In genomic region chr1:168751195-168751650, GRCh38 we compare ENCODE assay signal across 21 cellular contexts. TPM values are rescaled to one million over a fixed set of nuclear protein-coding genes. Genes with fewer than 3 reads are reported as not detected.
A peak's percentile ranks its signal among the peaks of the same experiment; 100 is the strongest.
DNase-seq lines count a peak whose midpoint lies in the region; ATAC-seq, FAIRE-seq and TF ChIP-seq lines count a peak whose summit lies in the region.
"Had no signal": no experiment of that assay in that cellular context is flagged by ENCODE, and none has a peak within 500 bp of the region (broad histone marks: within the 10 kb centered on the region; RNA-seq: fewer than 3 reads in every experiment).

No MANE protein-coding gene starts in this region.

- H2AFZ ChIP-seq in SK-N-SH (ENCODE audit: low read depth), result no peak overlapping the region
- H2AFZ ChIP-seq in mesenchymal stem cell (ENCODE audit: low read depth, low read length), result no peak overlapping the region

- H4K20me1 ChIP-seq in SK-N-SH (ENCODE audit: insufficient read depth), result no peaks in the 10 kb centered on the region

- H2BK5ac ChIP-seq in mesenchymal stem cell (ENCODE audit: low read depth, low read length, poor library complexity, severe bottlenecking), result no peak overlapping the region

- no peak for TF ChIP-seq RAD21 in SK-N-SH (IDR thresholded peaks at IDR 0.05; ENCODE audit: low read length)

- no peaks in the 10 kb centered on the region for H3K79me1 ChIP-seq in mesenchymal stem cell (replicated peaks; ENCODE audit: low read length, poor library complexity, severe bottlenecking)

- H3K9me3 ChIP-seq in SK-N-SH, result no peaks in the 10 kb centered on the region
- no peaks in the 10 kb centered on the region for H3K9me3 ChIP-seq in mesenchymal stem cell (ENCODE audit: control insufficient read depth, low read length)
- no peaks in the 10 kb centered on the region for H3K9me3 ChIP-seq in thyroid gland
- H3K9me3 ChIP-seq: prostate gland had no signal

- no peak overlapping the region for H3K4ac ChIP-seq in mesenchymal stem cell (ENCODE audit: low read depth in 1 of 2, low read length in 2 of 2)

- H3K36me3 ChIP-seq in SK-N-SH (replicated peaks in 1 of 2; ENCODE audit: control insufficient read depth in 1 of 2, insufficient read depth in 2 of 2, low read length in 1 of 2) (no peaks in the 10 kb centered on the region), mesenchymal stem cell (ENCODE audit: control insufficient read depth in 1 of 2, insufficient read depth in 2 of 2, low read depth in 1 of 2, low read length in 2 of 2) (no peaks in the 10 kb centered on the region), thyroid gland (no peaks in the 10 kb centered on the region)
- H3K36me3 ChIP-seq: prostate gland had no signal

- H3F3A ChIP-seq in SK-N-SH (replicated peaks; ENCODE audit: insufficient read depth), result no peaks in the 10 kb centered on the region

- peaks cover 0 to 11% of the 10 kb centered on the region in 2 experiments; a peak in 2 of 4 replicates for H3K4me1 ChIP-seq in SK-N-SH (ENCODE audit: control insufficient read depth in 1 of 2, insufficient read depth in 2 of 2, low read depth in 1 of 2, low read length in 1 of 2)
- peaks cover 7% of the 10 kb centered on the region for H3K4me1 ChIP-seq in mesenchymal stem cell (ENCODE audit: control insufficient read depth, insufficient read depth, low read depth, low read length)
- peaks cover 61 to 63% of the 10 kb centered on the region in 2 donors for H3K4me1 ChIP-seq in thyroid gland
- H3K4me1 ChIP-seq: prostate gland had no signal

- no peaks in the 10 kb centered on the region for H3K79me2 ChIP-seq in SK-N-SH (ENCODE audit: insufficient read depth)

- H3K27me3 ChIP-seq in SK-N-SH (ENCODE audit: insufficient read depth), result no peaks in the 10 kb centered on the region
- H3K27me3 ChIP-seq in mesenchymal stem cell (ENCODE audit: control insufficient read depth in 1 of 2, insufficient read depth in 1 of 2, low read length in 2 of 2), result peaks cover 0 to 11% of the 10 kb centered on the region in 2 experiments
- no peaks in the 10 kb centered on the region for H3K27me3 ChIP-seq in thyroid gland

- H3K4me3 ChIP-seq in SK-N-SH (ENCODE audit: low read depth in 2 of 2, low read length in 1 of 2) (no peak overlapping the region), astrocyte of the cerebellum (ENCODE audit: low read depth, low read length) (no peak overlapping the region), mesenchymal stem cell (ENCODE audit: insufficient read depth in 1 of 2, low read depth in 1 of 2, low read length in 2 of 2) (no peak overlapping the region), thyroid gland (replicated peaks in 1 of 3) (no peak overlapping the region)
- H3K4me3 ChIP-seq: prostate gland had no signal

- H3K9ac ChIP-seq in SK-N-SH (no peak overlapping the region), mesenchymal stem cell (ENCODE audit: low read length) (no peak overlapping the region)

- peak in 1 of 2 donors; percentile 28 for TF ChIP-seq POLR2A in thyroid gland (IDR thresholded peaks at IDR 0.05)
- TF ChIP-seq POLR2A in H54 (IDR thresholded peaks at IDR 0.05; ENCODE audit: low read depth, low read length), result no peak

- H4K91ac ChIP-seq in mesenchymal stem cell (ENCODE audit: low read length), result no peak overlapping the region

- peak; percentile 72 for ATAC-seq in SK-N-SH treated with all-trans-retinoic acid at 6 μM for 48 hours
- ATAC-seq in Right ventricle myocardium superior (ENCODE audit: poor library complexity), result no peak
- ATAC-seq: left ventricle myocardium superior; stimulated activated memory B cell treated with anti-CD40 and anti-IgM and Interleukin-4, amounts not matched to agents 10 μg/mL and 1 μg/mL and 100 μg/mL, for 72 hours; T-cell had no signal

- H3K4me2 ChIP-seq in SK-N-SH, result no peak overlapping the region
- no peak overlapping the region for H3K4me2 ChIP-seq in mesenchymal stem cell (ENCODE audit: low read length, poor library complexity, severe bottlenecking)

- CTCF ChIA-PET in SK-N-SH (lab: Yijun Ruan, JAX), result no interaction called here

- no peak for FAIRE-seq in H54 (lab: Jason Lieb, UNC)
- FAIRE-seq: A204.1, endothelial cell of umbilical vein had no signal

- H3K27ac ChIP-seq in SK-N-SH (ENCODE audit: low read depth in 2 of 2, low read length in 1 of 2), result no peak overlapping the region
- peak overlapping the region; percentile 80 for H3K27ac ChIP-seq in mesenchymal stem cell (ENCODE audit: low read length, poor library complexity, severe bottlenecking)
- peak overlapping the region; percentile 66 to 89 (median 86) for H3K27ac ChIP-seq in thyroid gland
- H3K27ac ChIP-seq: prostate gland had no signal

- TF ChIP-seq EP300 in SK-N-SH (IDR thresholded peaks at IDR 0.05; ENCODE audit: borderline replicate concordance in 1 of 2, low read depth in 1 of 2, low read length in 1 of 2), result no peak

- H4K8ac ChIP-seq in mesenchymal stem cell (ENCODE audit: low read length), result no peak overlapping the region

- TF ChIP-seq CTCF in SK-N-SH (IDR thresholded peaks at IDR 0.05) (no peak), astrocyte of the cerebellum (IDR thresholded peaks at IDR 0.05; ENCODE audit: low read depth, low read length, missing control alignments) (no peak), thyroid gland (IDR thresholded peaks at IDR 0.05) (peak in 3 of 6 experiments; percentile 48 to 58 (median 52))

- H3K9me2 ChIP-seq in SK-N-SH, result no peaks in the 10 kb centered on the region

- in situ Hi-C loops in astrocyte of the cerebellum (cut with HindIII; ENCODE audit: low sequenced_read_pairs), result no loop called here

- WGBS in SK-N-SH (ENCODE audit: low lambda C conversion rate), result 37% methylated on average over 3 of the region's 3 CpGs
- whole genome bisulfite sequencing in mesenchymal stem cell, result 9% methylated on average over 3 of the region's 3 CpGs
- WGBS in thyroid gland, 2 donors, result 16 to 28% methylated on average over 3 of the region's 3 CpGs

- H2AK5ac ChIP-seq in mesenchymal stem cell (ENCODE audit: low read length, severe bottlenecking), result no peak overlapping the region

- H3K14ac ChIP-seq in mesenchymal stem cell (ENCODE audit: low read length in 2 of 2), result no peak overlapping the region

- H2BK15ac ChIP-seq in mesenchymal stem cell (ENCODE audit: low read depth, poor library complexity, severe bottlenecking), result no peak overlapping the region

- H3K23ac ChIP-seq in mesenchymal stem cell (ENCODE audit: low read length in 2 of 2), result no peak overlapping the region

- no peak for DNase-seq in SK-N-SH
- DNase-seq in astrocyte of the cerebellum (ENCODE audit: low read depth), result peak; percentile 6
- DNase-seq in mesenchymal stem cell, result peak; percentile 11
- DNase-seq in thyroid gland, result peak; percentile 79 to 82
- DNase-seq in Right ventricle myocardium superior, result no peak
- DNase-seq in NCI-H128 (lab: John Stamatoyannopoulos, UW; ENCODE audit: unreplicated experiment), result no peak
- DNase-seq in H54 (ENCODE audit: insufficient read length, low spot score), result no peak
- DNase-seq: activated CD4-positive, alpha-beta T cell treated with anti-CD3 and anti-CD28 coated beads, Interleukin-2, amount 50 U/mL, for 4 hours; activated naive CD4-positive, alpha-beta T cell treated with anti-CD3 and anti-CD28 coated beads, Interleukin-2, amount 10 ng/mL, durations not matched to agents 7 days and 5 days; activated T-cell treated with anti-CD3 and anti-CD28 coated beads, Interleukin-2, amount 50 U/mL, for 1 hour; C1 segment of cervical spinal cord; left ventricle myocardium superior; NCI-H146; NK-92 treated with Interleukin-12 subunit alpha and Interleukin-12 subunit beta, amount 100 ng/mL, for 24 hours; T-cell had no signal

- POLR2A ChIA-PET in SK-N-SH (lab: Yijun Ruan, JAX), result no interaction called here

- no peak overlapping the region for H2BK12ac ChIP-seq in mesenchymal stem cell (ENCODE audit: low read length in 2 of 2)

- intact Hi-C loops in thyroid gland (cut with DNase I), result no loop called here
- intact Hi-C loops in Right ventricle myocardium superior (cut with DNase I), result no loop called here

- H2BK120ac ChIP-seq in mesenchymal stem cell (ENCODE audit: low read depth, low read length), result no peak overlapping the region

- H3K18ac ChIP-seq in mesenchymal stem cell (ENCODE audit: low read depth in 1 of 2, low read length in 2 of 2), result no peak overlapping the region

TF ChIP-seq in SK-N-SH treated with all-trans-retinoic acid at 6 μM for 48 hours, 23 proteins besides CTCF, POLR2A, EP300 and RAD21:
- TF ChIP-seq RARB (CRISPR knock-in tag; IDR thresholded peaks at IDR 0.05), result no peak

TF ChIP-seq in SK-N-SH, 30 proteins besides CTCF, POLR2A, EP300 and RAD21 (continues in another document):
- TF ChIP-seq ELF1 (IDR thresholded peaks at IDR 0.05) (no peak), FOXJ3 (CRISPR knock-in tag; IDR thresholded peaks at IDR 0.05) (no peak), MEF2A (IDR thresholded peaks at IDR 0.05; ENCODE audit: borderline replicate concordance, low read depth) (no peak), FOSL2 (IDR thresholded peaks at IDR 0.05; ENCODE audit: borderline replicate concordance, low read depth) (no peak), TCF12 (IDR thresholded peaks at IDR 0.05) (no peak)

RNA-seq across cellular contexts. Expression of gene DPT, which starts 22.2 kb away (rescaled TPM):
- polyA plus RNA-seq in SK-N-SH (2012; rRNA removed), result 0.05 and 0.32 TPM in 2 replicates
- 0.27 and 0.38 TPM in 2 replicates for polyA plus RNA-seq in SK-N-SH (2012; cell fraction: cytosol; rRNA removed)
- polyA plus RNA-seq in SK-N-SH (2012; cell fraction: nucleus; rRNA removed), result 0.08 and 0.16 TPM in 2 replicates
- not detected for polyA plus RNA-seq in mesenchymal stem cell (2013, experiment 1 of 2)
- not detected for polyA plus RNA-seq in mesenchymal stem cell (2013, experiment 2 of 2)
- total RNA-seq in thyroid gland, result 100 to 1,000 TPM in 1 of 4 donors, 10 to 100 TPM in 3; 30.9 to 141 (median 56.5) TPM
- total RNA-seq in Right ventricle myocardium superior, result 25.1 TPM
- total RNA-seq: endothelial cell of umbilical vein, LHCN-M2, T-cell had no signal
- polyA plus RNA-seq: endothelial cell of umbilical vein had no signal

Comparison
In these comparisons a context has a peak if more than half of its experiments do, and no peak if none do; other contexts are left out.
1. DNase-seq: peak in astrocyte of the cerebellum (single experiment), mesenchymal stem cell (single experiment) and thyroid gland (2 of 2); none in SK-N-SH (single experiment), Right ventricle myocardium superior (single experiment), NCI-H128 (single experiment) and H54 (single experiment).
2. H3K27ac ChIP-seq: peak in mesenchymal stem cell (single experiment) and thyroid gland (3 of 3); none in SK-N-SH (0 of 2).